In genomic region chr10:123402656-123403055, GRCh38 we compare ENCODE assay signal across 1 cellular context.
TF ChIP-seq lines count a peak whose summit lies in the region.

No MANE protein-coding gene starts in this region.

TF ChIP-seq in HepG2, 621 proteins besides CTCF, POLR2A, EP300 and RAD21 (continued from another document):
- TF ChIP-seq REST (IDR thresholded peaks at IDR 0.05; ENCODE audit: borderline replicate concordance in 1 of 2, low read depth in 1 of 2, low read length in 2 of 2), result no peak
